Comparison of ENCODE assay signal across 8 cellular contexts in genomic region chr20:49747707-49748524, GRCh38. TPM values are rescaled to one million over a fixed set of nuclear protein-coding genes. Genes with fewer than 3 reads are reported as not detected.
DNase-seq lines count a peak whose midpoint lies in the region; ATAC-seq, FAIRE-seq and TF ChIP-seq lines count a peak whose summit lies in the region.

No MANE protein-coding gene starts in this region.

- no TSS peak for BruUV-seq in K562 (replicated peaks; lab: Mats Ljungman, UMichigan)

- POLR2A ChIA-PET in K562 (lab: Yijun Ruan, JAX), result interaction anchor here (0.6 to 3.0 kb wide), 5 partner anchors 16 to 169 kb away, joined by 3 to 14 read pairs (median 3); no protein-coding TSS in a partner anchor

- FAIRE-seq in K562 (lab: Jason Lieb, UNC), result peak; percentile 64

- CTCF ChIA-PET in K562 (lab: Yijun Ruan, JAX; ENCODE audit: low intra/inter-chr PET ratio), result interaction anchor here (1.2 kb wide), 1 partner anchor 137 kb away, joined by 3 read pairs; no protein-coding TSS in a partner anchor

- WGBS in K562 (ENCODE audit: insufficient coverage, low coverage, missing lambda C conversion rate), result 19% methylated on average over 9 of the region's 10 CpGs

- TF ChIP-seq RAD21 in K562 (CRISPR knock-in tag; conservative IDR thresholded peaks at IDR 0.05 in 1 of 2, IDR thresholded peaks at IDR 0.05 in 1 of 2), result no peak

- in situ Hi-C loops in K562 (cut with MboI), result no loop called here
- in situ Hi-C loops in ACHN (cut with HindIII; ENCODE audit: low pct_ligation_motif_present, low pct_unique_long_range_greater_than_20kb, low sequenced_read_pairs), result no loop called here

- H3K4me2 ChIP-seq in K562 (ENCODE audit: insufficient read depth, low read length), result peak overlapping the region; percentile 48

- ATAC-seq in K562, result peak; percentile 75

- no peak for TF ChIP-seq CTCF in GM12865 (IDR thresholded peaks at IDR 0.05; ENCODE audit: insufficient read depth, low read depth, low read length, missing control alignments)
- no peak for TF ChIP-seq CTCF in K562 (IDR thresholded peaks at IDR 0.05 in 2 of 3, conservative IDR thresholded peaks at IDR 0.05 in 1 of 3; ENCODE audit: insufficient read depth in 2 of 3, low read depth in 1 of 3, low read length in 3 of 3)

- no peak for TF ChIP-seq POLR2A in K562 (conservative IDR thresholded peaks at IDR 0.05)

- H3K27ac ChIP-seq in K562 (ENCODE audit: extremely low read depth, low read depth, low read length), result peak overlapping the region; percentile 41

- H3K79me2 ChIP-seq in K562 (ENCODE audit: control insufficient read depth, insufficient read depth, low read length), result no peaks in the 10 kb centered on the region

- H2AFZ ChIP-seq in K562 (ENCODE audit: low read depth, low read length), result peak overlapping the region; percentile 89

- H3K9ac ChIP-seq in K562 (ENCODE audit: insufficient read depth in 1 of 2, low read depth in 2 of 2, low read length in 2 of 2), result peak overlapping the region; percentile 60 to 87

- intact Hi-C loops in K562 (cut with micrococcal nuclease), result no loop called here

- no peaks in the 10 kb centered on the region for H3K9me1 ChIP-seq in K562 (ENCODE audit: control insufficient read depth, insufficient read depth, low read length)

- no peaks in the 10 kb centered on the region for H3K9me3 ChIP-seq in K562 (replicated peaks; ENCODE audit: control insufficient read depth, insufficient read depth, low read depth, low read length)

- no peaks in the 10 kb centered on the region for H4K20me1 ChIP-seq in K562 (replicated peaks; ENCODE audit: control insufficient read depth, insufficient read depth, low read length)

- TF ChIP-seq EP300 in K562 (IDR thresholded peaks at IDR 0.05; ENCODE audit: low read length), result peak; percentile 68

- no peak overlapping the region for H3K4me3 ChIP-seq in GM12865 (ENCODE audit: low read depth, low read length)
- no peak overlapping the region for H3K4me3 ChIP-seq in K562
- no peak overlapping the region for H3K4me3 ChIP-seq in skeletal muscle cell (ENCODE audit: low read depth, low read length)

- DNase-seq in GM12865 (ENCODE audit: low read depth), result peak; percentile 11
- DNase-seq in K562 (ENCODE audit: extremely low read depth in 1 of 4, low spot score in 3 of 4), result peak in 3 of 4 experiments; percentile 67 to 73 (median 68)
- peak in 44 of 51 donors; percentile 7 to 81 (median 52) for DNase-seq in hypothalamus (lab: John Stamatoyannopoulos, UW)
- DNase-seq in skeletal muscle cell (ENCODE audit: low read depth), result peak; percentile 49
- DNase-seq in stimulated activated CD4-positive, alpha-beta T cell treated with anti-CD3 and anti-CD28 coated beads, Interleukin-15, amount 100 ng/mL, for 24 hours, result no peak
- DNase-seq in GOT3 (lab: John Stamatoyannopoulos, UW), result no peak
- no peak for DNase-seq in ACHN
- no peak for DNase-seq in NCI-H1048 (lab: John Stamatoyannopoulos, UW)

- H3K36me3 ChIP-seq in K562 (ENCODE audit: control insufficient read depth, insufficient read depth, low read length), result no peaks in the 10 kb centered on the region

- H3K4me1 ChIP-seq in K562 (replicated peaks in 1 of 2; ENCODE audit: control insufficient read depth in 2 of 2, insufficient read depth in 2 of 2, low read length in 2 of 2), result peaks cover 11 to 17% of the 10 kb centered on the region in 2 experiments

- no peaks in the 10 kb centered on the region for H3K27me3 ChIP-seq in K562 (ENCODE audit: control insufficient read depth in 2 of 2, insufficient read depth in 2 of 2, low read length in 2 of 2)

TF ChIP-seq in K562, 482 proteins besides CTCF, POLR2A, EP300 and RAD21 (continues in another document):
- peak; percentile 69; the same call in 1 of the 2 replicates for TF ChIP-seq JUND (IDR thresholded peaks at IDR 0.05; ENCODE audit: borderline replicate concordance, low read depth, low read length)
- peak; percentile 66; the same call in 1 of the 3 replicates for TF ChIP-seq JUND (tag; IDR thresholded peaks at IDR 0.05; ENCODE audit: borderline replicate concordance, low read depth, low read length)
- no peak for TF ChIP-seq PBX2 (CRISPR knock-in tag; IDR thresholded peaks at IDR 0.05; ENCODE audit: low read depth)
- TF ChIP-seq PBX2 (tag; conservative IDR thresholded peaks at IDR 0.05; ENCODE audit: low read depth), result peak; percentile 75
- TF ChIP-seq HES1 (IDR thresholded peaks at IDR 0.05; ENCODE audit: low read depth), result 0 out of 2 replicates have a peak, but pooled peaks have one; percentile 31
- peak; percentile 45; the same call in 1 of the 2 replicates for TF ChIP-seq ELF1 (tag; IDR thresholded peaks at IDR 0.05)
- TF ChIP-seq ATF3 (IDR thresholded peaks at IDR 0.05), result peak; percentile 42; the same call in 1 of the 2 replicates
- no peak for TF ChIP-seq ATF3 (CRISPR knock-in tag; conservative IDR thresholded peaks at IDR 0.05)
- no peak for TF ChIP-seq KLF1 (tag; IDR thresholded peaks at IDR 0.05)
- TF ChIP-seq E2F5 (CRISPR knock-in tag; IDR thresholded peaks at IDR 0.05), result no peak
- TF ChIP-seq PKNOX1 (IDR thresholded peaks at IDR 0.05), result peak; percentile 90
- TF ChIP-seq WHSC1 (IDR thresholded peaks at IDR 0.05; ENCODE audit: low read length), result no peak
- TF ChIP-seq KDM1A (IDR thresholded peaks at IDR 0.05), result 0 out of 4 replicates have a peak, but pooled peaks of 1 of the 2 experiments have one; percentile 17
- TF ChIP-seq NFE2 (IDR thresholded peaks at IDR 0.05; ENCODE audit: low read depth), result no peak

RNA-seq across cellular contexts. Expression of gene B4GALT5, which starts 34.2 kb away (rescaled TPM):
- total RNA-seq in K562 (2011; cell fraction: chromatin; rRNA removed; ENCODE audit: low replicate concordance), result 25.2 and 26.6 TPM in 2 replicates
- total RNA-seq in K562 (2011; cell fraction: nucleolus; rRNA removed), result 24.6 and 27.5 TPM in 2 replicates
- 39.2 and 61.3 TPM in 2 replicates for total RNA-seq in K562 (2011; cell fraction: nucleoplasm; rRNA removed)
- total RNA-seq in K562 (2014; rRNA removed) (8.5 and 9.6 TPM in 2 replicates), K562 (2014; rRNA removed; fragmentation: Illumina TruSeq; extraction: Trizol) (23.4 and 24.2 TPM in 2 replicates), K562 (2015; rRNA removed; fragmentation: Illumina TruSeq; extraction: Trizol) (24.1 and 25.4 TPM in 2 replicates), K562 (2021) (23.7 and 25.7 TPM in 2 replicates)
- polyA plus RNA-seq in K562 (2011; rRNA removed) (22.2 and 32.4 TPM in 2 replicates), K562 (2014; fragmentation: Illumina TruSeq; extraction: Trizol) (30.9 and 32.6 TPM in 2 replicates), K562 (2014; fragmentation: Nextera tagmentation; extraction: Ambion mirVana) (10 to 100 TPM; 12.2 to 17.5 TPM), K562 (2014; rRNA removed) (16.4 and 20.0 TPM in 2 replicates)
- polyA plus RNA-seq in K562 (2011; cell fraction: cytosol; rRNA removed), result 23.3 and 23.6 TPM in 2 replicates
- polyA plus RNA-seq in K562 (2011; cell fraction: nucleus; rRNA removed), result 12.0 and 14.7 TPM in 2 replicates
- 10.9 and 18.2 TPM in 2 replicates for polyA plus RNA-seq in K562 (2012)
- 31.7 and 44.1 TPM in 2 replicates for polyA minus RNA-seq in K562 (2011; rRNA and poly(A)+ RNA removed)
- 17.4 and 24.1 TPM in 2 replicates for polyA minus RNA-seq in K562 (2011; cell fraction: cytosol; rRNA and poly(A)+ RNA removed)
- polyA minus RNA-seq in K562 (2011; cell fraction: nucleus; rRNA and poly(A)+ RNA removed), result 5.0 and 6.2 TPM in 2 replicates

Comparison
In these comparisons a context has a peak if more than half of its experiments do, and no peak if none do; other contexts are left out.
1. DNase-seq: peak in GM12865 (single experiment), K562 (3 of 4), hypothalamus (44 of 51) and skeletal muscle cell (single experiment); none in stimulated activated CD4-positive, alpha-beta T cell treated with anti-CD3 and anti-CD28 coated beads, Interleukin-15, amount 100 ng/mL, for 24 hours (single experiment), GOT3 (single experiment), ACHN (single experiment) and NCI-H1048 (single experiment).